9 cellular contexts compared by ENCODE assay signal in genomic region chr9:133956520-133957076, GRCh38. TPM values are rescaled to one million over a fixed set of nuclear protein-coding genes. Genes with fewer than 3 reads are reported as not detected.
DNase-seq lines count a peak whose midpoint lies in the region; ATAC-seq and TF ChIP-seq lines count a peak whose summit lies in the region.
"Had no signal": no experiment of that assay in that cellular context is flagged by ENCODE, and none has a peak within 500 bp of the region (broad histone marks: within the 10 kb centered on the region; RNA-seq: fewer than 3 reads in every experiment).

No MANE protein-coding gene starts in this region.

- 12% methylated on average over 13 to 14 of the region's 14 CpGs for WGBS in aorta, 2 donors

- intact Hi-C loops in Right ventricle myocardium inferior (cut with DNase I) (no loop called here), cardiac septum (cut with DNase I) (no loop called here), lower lobe of right lung (cut with DNase I) (no loop called here), aorta (cut with DNase I) (no loop called here)

- DNase-seq in Right ventricle myocardium inferior (ENCODE audit: missing footprints) (peak; percentile 37), cardiac septum (ENCODE audit: low spot score) (no peak), lower lobe of right lung (peak; percentile 55), aorta (peak; percentile 55 to 76), globus pallidus (ENCODE audit: low spot score) (no peak), hypothalamus (lab: John Stamatoyannopoulos, UW) (no peak)
- no peak for DNase-seq in central memory CD8-positive, alpha-beta T cell (ENCODE audit: low spot score in 2 of 2)
- DNase-seq: tibial artery had no signal

- H3K4me1 ChIP-seq in lower lobe of right lung (peaks cover 64% of the 10 kb centered on the region), aorta (ENCODE audit: control insufficient read depth in 1 of 2, insufficient read depth in 2 of 2, low read length in 2 of 2) (no peaks in the 10 kb centered on the region)

- peak overlapping the region; percentile 62 for H3K4me3 Mint-ChIP-seq in central memory CD8-positive, alpha-beta T cell

- TF ChIP-seq CTCF in lower lobe of right lung (IDR thresholded peaks at IDR 0.05), result no peak

- no peak overlapping the region for H3K4me3 ChIP-seq in lower lobe of right lung
- no peak overlapping the region for H3K4me3 ChIP-seq in aorta (ENCODE audit: low read length in 2 of 2)

- peaks cover 26% of the 10 kb centered on the region for H3K27me3 Mint-ChIP-seq in central memory CD8-positive, alpha-beta T cell

- ATAC-seq in Right ventricle myocardium inferior (peak; percentile 36), lower lobe of right lung (peak; percentile 64 to 67), aorta (ENCODE audit: low FRiP score) (peak; percentile 65), HG03521 (IDR thresholded peaks at IDR 0.05; ENCODE audit: unreplicated experiment) (no peak)
- ATAC-seq in central memory CD8-positive, alpha-beta T cell (replicated peaks; ENCODE audit: extremely low read depth, poor library complexity, severe bottlenecking), result no peak

- H3K9me3 ChIP-seq in lower lobe of right lung (no peaks in the 10 kb centered on the region), aorta (ENCODE audit: control insufficient read depth, low read length) (no peaks in the 10 kb centered on the region)
- H3K9me3 ChIP-seq: tibial artery had no signal

- H3K9me3 Mint-ChIP-seq in central memory CD8-positive, alpha-beta T cell, result no peaks in the 10 kb centered on the region

- peaks cover 1% of the 10 kb centered on the region for H3K36me3 Mint-ChIP-seq in central memory CD8-positive, alpha-beta T cell (ENCODE audit: insufficient read depth)

- H3K27ac Mint-ChIP-seq in central memory CD8-positive, alpha-beta T cell (ENCODE audit: low read depth), result no peak overlapping the region

- H3K36me3 ChIP-seq in lower lobe of right lung (no peaks in the 10 kb centered on the region), aorta (ENCODE audit: control insufficient read depth in 1 of 2, insufficient read depth in 2 of 2, low read length in 1 of 2) (no peaks in the 10 kb centered on the region)
- H3K36me3 ChIP-seq: tibial artery had no signal

- H3K27ac ChIP-seq in lower lobe of right lung (peak overlapping the region; percentile 62), aorta (ENCODE audit: low read depth in 1 of 2, low read length in 2 of 2) (no peak overlapping the region)

- no peaks in the 10 kb centered on the region for H3K27me3 ChIP-seq in lower lobe of right lung (ENCODE audit: low read depth)
- no peaks in the 10 kb centered on the region for H3K27me3 ChIP-seq in aorta (ENCODE audit: control insufficient read depth in 1 of 2, insufficient read depth in 2 of 2, low read length in 1 of 2)

- peaks cover 15% of the 10 kb centered on the region for H3K4me1 Mint-ChIP-seq in central memory CD8-positive, alpha-beta T cell

RNA-seq across cellular contexts. Expression of gene VAV2, which starts 35.5 kb away (rescaled TPM):
- total RNA-seq in Right ventricle myocardium inferior, result 7.6 TPM
- total RNA-seq in cardiac septum, result 8.1 TPM
- 26.9 TPM for total RNA-seq in lower lobe of right lung
- total RNA-seq in aorta, result 10 to 100 TPM; 12.0 to 25.4 TPM
- 10 to 100 TPM in 1 of 2 donors, 1 to 10 TPM in 1; 9.0 to 11.6 TPM for polyA plus RNA-seq in aorta

Comparison
In these comparisons a context has a peak if more than half of its experiments do, and no peak if none do; other contexts are left out.
1. DNase-seq: peak in Right ventricle myocardium inferior (single experiment), lower lobe of right lung (single experiment) and aorta (2 of 2); none in cardiac septum (single experiment), central memory CD8-positive, alpha-beta T cell (0 of 2), globus pallidus (single experiment) and hypothalamus (0 of 51).
2. ATAC-seq: peak in Right ventricle myocardium inferior (single experiment), lower lobe of right lung (2 of 2) and aorta (single experiment); none in central memory CD8-positive, alpha-beta T cell (single experiment) and HG03521 (single experiment).